10 cellular contexts compared by ENCODE assay signal in genomic region chr19:44753619-44753931, GRCh38. TPM values are rescaled to one million over a fixed set of nuclear protein-coding genes. Genes with fewer than 3 reads are reported as not detected.
DNase-seq lines count a peak whose midpoint lies in the region; ATAC-seq and TF ChIP-seq lines count a peak whose summit lies in the region.
"Had no signal": no experiment of that assay in that cellular context is flagged by ENCODE, and none has a peak within 500 bp of the region (broad histone marks: within the 10 kb centered on the region; RNA-seq: fewer than 3 reads in every experiment).

No MANE protein-coding gene starts in this region.

- H3K9me3 Mint-ChIP-seq in chondrocyte (ENCODE audit: low read depth) = no peaks in the 10 kb centered on the region

- peaks cover 8% of the 10 kb centered on the region for H3K36me3 Mint-ChIP-seq in chondrocyte (ENCODE audit: low read depth)

- peak overlapping the region; percentile 53 for H3K4me3 ChIP-seq in AG04449 (ENCODE audit: low read depth, low read length)
- H3K4me3 ChIP-seq in muscle layer of duodenum (ENCODE audit: low read depth in 1 of 2, low read length in 2 of 2) = peak overlapping the region; percentile 59 to 74

- peak overlapping the region; percentile 95 for H3K27ac Mint-ChIP-seq in chondrocyte (ENCODE audit: unreplicated experiment)

- CTCF ChIA-PET in AG04449 (lab: Yijun Ruan, JAX) = interaction anchor here (0.6 to 2.1 kb wide), 7 partner anchors 11 to 175 kb away, joined by 3 to 27 read pairs (median 4); no protein-coding TSS in a partner anchor

- peaks cover 85% of the 10 kb centered on the region for H3K4me1 Mint-ChIP-seq in chondrocyte (ENCODE audit: low read depth)

- no peaks in the 10 kb centered on the region for H3K9me3 ChIP-seq in KOPT-K1 (ENCODE audit: insufficient read depth, low read length, poor library complexity, severe bottlenecking)
- no peaks in the 10 kb centered on the region for H3K9me3 ChIP-seq in muscle layer of duodenum (ENCODE audit: control insufficient read depth in 1 of 2, low read length in 2 of 2)

- no peaks in the 10 kb centered on the region for H3K27me3 ChIP-seq in muscle layer of duodenum (ENCODE audit: low read depth, low read length)

- no peak for ATAC-seq in HG02885 (IDR thresholded peaks at IDR 0.05; ENCODE audit: poor library complexity, unreplicated experiment)

- peaks cover 27 to 54% of the 10 kb centered on the region in 2 donors for H3K4me1 ChIP-seq in muscle layer of duodenum (ENCODE audit: control insufficient read depth in 1 of 2, insufficient read depth in 2 of 2, low read length in 2 of 2)

- no peaks in the 10 kb centered on the region for H3K36me3 ChIP-seq in KOPT-K1 (ENCODE audit: insufficient read depth, low read length)
- H3K36me3 ChIP-seq in muscle layer of duodenum (ENCODE audit: control insufficient read depth in 1 of 2, insufficient read depth in 2 of 2, low read length in 2 of 2) = peaks cover 8 to 44% of the 10 kb centered on the region in 2 donors

- H3K27ac ChIP-seq in KOPT-K1 (ENCODE audit: low read depth, low read length, poor library complexity, severe bottlenecking) (peak overlapping the region; percentile 37), muscle layer of duodenum (ENCODE audit: low read length) (peak overlapping the region; percentile 99)

- H3K4me3 Mint-ChIP-seq in chondrocyte (ENCODE audit: unreplicated experiment) = peak overlapping the region; percentile 74

- no peaks in the 10 kb centered on the region for H3K27me3 Mint-ChIP-seq in chondrocyte (ENCODE audit: low read depth)

- no peak for TF ChIP-seq CTCF in AG04449 (IDR thresholded peaks at IDR 0.05; ENCODE audit: insufficient read depth, low read length, missing control alignments)
- no peak for TF ChIP-seq CTCF in chondrocyte (IDR thresholded peaks at IDR 0.05)

- POLR2A ChIA-PET in AG04449 (lab: Yijun Ruan, JAX) = interaction anchor here (0.9 to 1.9 kb wide), 4 partner anchors 8 to 20 kb away, joined by 3 to 14 read pairs (median 8); no protein-coding TSS in a partner anchor

- in situ Hi-C loops in ACHN (cut with HindIII; ENCODE audit: low pct_ligation_motif_present, low pct_unique_long_range_greater_than_20kb, low sequenced_read_pairs) = no loop called here

- DNase-seq in AG04449 (ENCODE audit: low read depth, low spot score) (no peak), chondrocyte (ENCODE audit: low spot score) (no peak), NAMALWA (ENCODE audit: low spot score) (no peak), ACHN (no peak), globus pallidus (ENCODE audit: low spot score) (no peak)
- DNase-seq: NCI-H2171 had no signal

RNA-seq across cellular contexts. Expression of gene BCL3, which starts 5.1 kb away (rescaled TPM):
- total RNA-seq in chondrocyte = 9.2 to 14.9 TPM (median 11.8 TPM) in 3 replicates

RNA-seq across cellular contexts. Expression of gene CBLC, which starts 24.1 kb away (rescaled TPM):
- not detected in 3 replicates for total RNA-seq in chondrocyte
- total RNA-seq: temporal lobe had no signal

RNA-seq across cellular contexts. Expression of gene CEACAM16, which starts 54.6 kb away (rescaled TPM):
- not detected in 3 replicates for total RNA-seq in chondrocyte
- total RNA-seq: temporal lobe had no signal

RNA-seq across cellular contexts. Expression of gene BCAM, which starts 55.3 kb away (rescaled TPM):
- 4.3 to 15.1 TPM (median 14.0 TPM) in 3 replicates for total RNA-seq in chondrocyte
